8 cellular contexts compared by ENCODE assay signal in genomic region chrX:71253253-71254091, GRCh38. TPM values are rescaled to one million over a fixed set of nuclear protein-coding genes. Genes with fewer than 3 reads are reported as not detected.
DNase-seq lines count a peak whose midpoint lies in the region; ATAC-seq, FAIRE-seq and TF ChIP-seq lines count a peak whose summit lies in the region.

No MANE protein-coding gene starts in this region.

- H3K36me3 ChIP-seq in heart left ventricle (peaks cover 0 to 23% (median 11%) of the 10 kb centered on the region in 9 donors), psoas muscle (ENCODE audit: insufficient read depth in 1 of 2, low read depth in 1 of 2) (peaks cover 2 to 26% of the 10 kb centered on the region in 2 donors)

- 1 to 48% (median 22%) methylated on average over 32 to 35 of the region's 35 CpGs for WGBS in heart left ventricle, 4 donors
- WGBS in psoas muscle, 3 donors = 0 to 27% (median 1%) methylated on average over 14 to 35 of the region's 35 CpGs

- peaks cover 0 to 5% of the 10 kb centered on the region in 2 donors for H3K36me3 Mint-ChIP-seq in activated naive CD4-positive, alpha-beta T cell treated with anti-CD3 and anti-CD28 coated beads, Interleukin-2, amount 50 U/mL, for 72 hours

- TF ChIP-seq CTCF in heart left ventricle (IDR thresholded peaks at IDR 0.05) = peak in 11 of 12 donors; percentile 15 to 53 (median 39)
- TF ChIP-seq CTCF in psoas muscle (IDR thresholded peaks at IDR 0.05) = peak; percentile 39

- ATAC-seq in activated naive CD4-positive, alpha-beta T cell treated with anti-CD3 and anti-CD28 coated beads, Interleukin-2, amount 50 U/mL, for 72 hours = no peak
- ATAC-seq in heart left ventricle = no peak
- peak in 2 of 4 donors; percentile 1 to 2 for ATAC-seq in psoas muscle
- no peak for ATAC-seq in HG02852 (IDR thresholded peaks at IDR 0.05; ENCODE audit: unreplicated experiment)
- ATAC-seq in GM19324 (IDR thresholded peaks at IDR 0.05; ENCODE audit: low FRiP score, unreplicated experiment) = no peak

- intact Hi-C loops in heart left ventricle (cut with DNase I) (loop anchor here in 5 of 10 donors (2.0 to 10.0 kb wide), 4 partner anchors 29 to 111 kb away; partner anchors contain the start of genes TAF1 (in 4 of the 5), NONO (in 2 of the 5) and NLGN3 (in 1 of the 5)), psoas muscle (cut with DNase I) (no loop called here)

- H3K27me3 ChIP-seq in heart left ventricle (no peaks in the 10 kb centered on the region), psoas muscle (ENCODE audit: insufficient read depth in 3 of 3, low read length in 2 of 3) (no peaks in the 10 kb centered on the region)

- H3K27ac ChIP-seq in heart left ventricle = peak overlapping the region; percentile 24 to 93 (median 84)
- H3K27ac ChIP-seq in psoas muscle = peak overlapping the region; percentile 81

- H3K9me3 ChIP-seq in heart left ventricle = no peaks in the 10 kb centered on the region
- H3K9me3 ChIP-seq in psoas muscle = no peaks in the 10 kb centered on the region

- in situ Hi-C loops in ACHN (cut with HindIII; ENCODE audit: low pct_ligation_motif_present, low pct_unique_long_range_greater_than_20kb, low sequenced_read_pairs) = no loop called here

- peak; percentile 72 for FAIRE-seq in GM12891 (lab: Jason Lieb, UNC)

- H3K4me3 ChIP-seq in heart left ventricle = peak overlapping the region; percentile 53 to 98 (median 66)
- peak overlapping the region; percentile 73 for H3K4me3 ChIP-seq in psoas muscle

- TF ChIP-seq POLR2A in GM12891 (IDR thresholded peaks at IDR 0.05; ENCODE audit: low read depth, low read length) (no peak), heart left ventricle (IDR thresholded peaks at IDR 0.05) (no peak)

- H3K4me1 ChIP-seq in heart left ventricle = peaks cover 0 to 14% (median 8%) of the 10 kb centered on the region in 12 donors
- no peaks in the 10 kb centered on the region for H3K4me1 ChIP-seq in psoas muscle

- no peaks in the 10 kb centered on the region for H3K9me3 Mint-ChIP-seq in activated naive CD4-positive, alpha-beta T cell treated with anti-CD3 and anti-CD28 coated beads, Interleukin-2, amount 50 U/mL, for 72 hours

- H3K27ac Mint-ChIP-seq in activated naive CD4-positive, alpha-beta T cell treated with anti-CD3 and anti-CD28 coated beads, Interleukin-2, amount 50 U/mL, for 72 hours = peak overlapping the region; percentile 87 to 96

- DNase-seq in ACHN (peak; percentile 34), GM12891 (ENCODE audit: insufficient read length, low spot score) (no peak), OCI-M1 (lab: John Stamatoyannopoulos, UW) (peak; percentile 79), heart left ventricle (peak in 4 of 5 donors; percentile 29 to 68 (median 36)), psoas muscle (peak; percentile 44 to 72)
- peak in 1 of 2 donors; percentile 54 for DNase-seq in activated naive CD4-positive, alpha-beta T cell treated with anti-CD3 and anti-CD28 coated beads, Interleukin-2, amount 50 U/mL, for 72 hours (ENCODE audit: low spot score in 2 of 2)

TF ChIP-seq in GM12891, 5 proteins besides CTCF, POLR2A, EP300 and RAD21:
- TF ChIP-seq PAX5 (IDR thresholded peaks at IDR 0.05; ENCODE audit: insufficient read depth, low read length, severe bottlenecking) (no peak), POLR2AphosphoS5 (IDR thresholded peaks at IDR 0.05; ENCODE audit: low read depth, low read length) (no peak), SPI1 (IDR thresholded peaks at IDR 0.05; ENCODE audit: low read depth, low read length) (no peak)

RNA-seq across cellular contexts. Expression of gene ZMYM3, which starts 0.5 kb away (rescaled TPM):
- 15.8 TPM for polyA plus RNA-seq in GM12891 (2012; ENCODE audit: low read depth, missing spikeins)
- total RNA-seq in activated naive CD4-positive, alpha-beta T cell treated with anti-CD3 and anti-CD28 coated beads, Interleukin-2, amount 50 U/mL, for 72 hours = 10 to 100 TPM in 1 of 2 donors, 1 to 10 TPM in 1; 5.1 to 32.5 TPM
- total RNA-seq in heart left ventricle (10 to 100 TPM; 11.3 to 22.9 (median 15.2) TPM), psoas muscle (10 to 100 TPM in 1 of 4 donors, 1 to 10 TPM in 3; 6.3 to 10.6 (median 7.2) TPM)
- polyA plus RNA-seq in heart left ventricle (1 to 10 TPM; 5.1 to 6.8 TPM), psoas muscle (1 to 10 TPM; 2.5 to 4.0 (median 3.0) TPM)

RNA-seq across cellular contexts. Expression of gene NONO, which starts 30.0 kb away (rescaled TPM):
- polyA plus RNA-seq in GM12891 (2012; ENCODE audit: low read depth, missing spikeins) = 244 TPM
- total RNA-seq in activated naive CD4-positive, alpha-beta T cell treated with anti-CD3 and anti-CD28 coated beads, Interleukin-2, amount 50 U/mL, for 72 hours = 100 to 1,000 TPM; 527 to 606 TPM
- total RNA-seq in heart left ventricle (100 to 1,000 TPM in 7 of 9 donors, 10 to 100 TPM in 2; 97.0 to 177 (median 113) TPM), psoas muscle (100 to 1,000 TPM; 106 to 119 (median 110) TPM)
- polyA plus RNA-seq in heart left ventricle (100 to 1,000 TPM in 1 of 2 donors, 10 to 100 TPM in 1; 38.9 to 125 TPM), psoas muscle (10 to 100 TPM; 57.9 to 97.7 (median 91.6) TPM)

RNA-seq across cellular contexts. Expression of gene GJB1, which starts 30.4 kb away (rescaled TPM):
- not detected for polyA plus RNA-seq in GM12891 (2012; ENCODE audit: low read depth, missing spikeins)
- total RNA-seq in activated naive CD4-positive, alpha-beta T cell treated with anti-CD3 and anti-CD28 coated beads, Interleukin-2, amount 50 U/mL, for 72 hours = under 1 TPM in 1 of 2 donors, not detected in 1; 0.16 TPM
- total RNA-seq in heart left ventricle (not detected), psoas muscle (not detected)
- polyA plus RNA-seq in heart left ventricle (not detected), psoas muscle (under 1 TPM in 2 of 3 donors, not detected in 1; 0.05 TPM)

RNA-seq across cellular contexts. Expression of gene ITGB1BP2, which starts 48.1 kb away (rescaled TPM):
- 1.9 TPM for polyA plus RNA-seq in GM12891 (2012; ENCODE audit: low read depth, missing spikeins)
- total RNA-seq in activated naive CD4-positive, alpha-beta T cell treated with anti-CD3 and anti-CD28 coated beads, Interleukin-2, amount 50 U/mL, for 72 hours = 1 to 10 TPM; 5.8 to 7.8 TPM
- total RNA-seq in heart left ventricle (100 to 1,000 TPM in 2 of 9 donors, 10 to 100 TPM in 7; 64.2 to 162 (median 84.9) TPM), psoas muscle (10 to 100 TPM in 3 of 4 donors, 1 to 10 TPM in 1; 7.8 to 35.2 (median 16.7) TPM)
- polyA plus RNA-seq in heart left ventricle (10 to 100 TPM; 90.4 to 91.7 TPM), psoas muscle (10 to 100 TPM in 2 of 3 donors, 1 to 10 TPM in 1; 4.4 to 26.8 (median 13.8) TPM)
